Comparison of ENCODE assay signal across 22 cellular contexts in genomic region chr7:144869072-144869471, GRCh38.
"Had no signal": no experiment of that assay in that cellular context is flagged by ENCODE, and none has a peak within 500 bp of the region (broad histone marks: within the 10 kb centered on the region; RNA-seq: fewer than 3 reads in every experiment).

No MANE protein-coding gene starts in this region.

- H3K4me3 ChIP-seq: colonic mucosa, heart right ventricle, ovary, prostate gland, right lobe of liver, spleen, tibial nerve, upper lobe of right lung, vagina had no signal

- H3K4me1 ChIP-seq: colonic mucosa, heart right ventricle, prostate gland, right lobe of liver, spleen, testis, tibial nerve, upper lobe of right lung, vagina had no signal

- H3K4me3 Mint-ChIP-seq: stimulated activated naive B cell treated with anti-CD40 and anti-IgM and Interleukin-4, amounts not matched to agents 10 μg/mL and 1 μg/mL and 100 μg/mL, for 72 hours; stimulated activated naive CD8-positive, alpha-beta T cell treated with anti-CD3 and anti-CD28 coated beads, Interleukin-15, amount 100 ng/mL, for 72 hours had no signal

- H3K27me3 Mint-ChIP-seq: stimulated activated naive CD8-positive, alpha-beta T cell treated with anti-CD3 and anti-CD28 coated beads, Interleukin-15, amount 100 ng/mL, for 72 hours had no signal

- H3K9me3 ChIP-seq: colonic mucosa, heart right ventricle, ovary, prostate gland, right lobe of liver, spleen, testis, tibial nerve, upper lobe of right lung, vagina had no signal

- H3K27ac ChIP-seq: colonic mucosa, heart right ventricle, ovary, prostate gland, right lobe of liver, spleen, testis, tibial nerve, upper lobe of right lung, vagina had no signal

- FAIRE-seq: frontal cortex, islet of Langerhans had no signal

- H3K9me3 Mint-ChIP-seq: stimulated activated naive B cell treated with anti-CD40 and anti-IgM and Interleukin-4, amounts not matched to agents 10 μg/mL and 1 μg/mL and 100 μg/mL, for 72 hours; stimulated activated naive CD8-positive, alpha-beta T cell treated with anti-CD3 and anti-CD28 coated beads, Interleukin-15, amount 100 ng/mL, for 72 hours had no signal

- H3K36me3 Mint-ChIP-seq: stimulated activated naive B cell treated with anti-CD40 and anti-IgM and Interleukin-4, amounts not matched to agents 10 μg/mL and 1 μg/mL and 100 μg/mL, for 72 hours had no signal

- H3K27ac Mint-ChIP-seq: naive thymus-derived CD8-positive, alpha-beta T cell; stimulated activated naive B cell treated with anti-CD40 and anti-IgM and Interleukin-4, amounts not matched to agents 10 μg/mL and 1 μg/mL and 100 μg/mL, for 72 hours; stimulated activated naive CD8-positive, alpha-beta T cell treated with anti-CD3 and anti-CD28 coated beads, Interleukin-15, amount 100 ng/mL, for 72 hours had no signal

- H3K36me3 ChIP-seq: colonic mucosa, heart right ventricle, ovary, prostate gland, right lobe of liver, spleen, tibial nerve, upper lobe of right lung, vagina had no signal

- H3K4me1 Mint-ChIP-seq: stimulated activated naive B cell treated with anti-CD40 and anti-IgM and Interleukin-4, amounts not matched to agents 10 μg/mL and 1 μg/mL and 100 μg/mL, for 72 hours; stimulated activated naive CD8-positive, alpha-beta T cell treated with anti-CD3 and anti-CD28 coated beads, Interleukin-15, amount 100 ng/mL, for 72 hours had no signal

- DNase-seq: colonic mucosa; effector CD4-positive, alpha-beta T cell; heart right ventricle; hypothalamus; mammary epithelial cell; naive thymus-derived CD8-positive, alpha-beta T cell; ovary; right lobe of liver; spleen; stimulated activated CD4-positive, alpha-beta T cell treated with anti-CD3 and anti-CD28 coated beads, Interleukin-15, amount 100 ng/mL, for 24 hours; stimulated activated CD4-positive, alpha-beta T cell treated with anti-CD3 and anti-CD28 coated beads, Interleukin-1b, Interleukin-23, amount 100 ng/mL, for 48 hours; stimulated activated CD4-positive, alpha-beta T cell treated with anti-CD3 and anti-CD28 coated beads, Interleukin-4, amount 100 ng/mL, for 4 hours; stimulated activated naive B cell treated with anti-CD40 and anti-IgM and Interleukin-4, amounts not matched to agents 10 μg/mL and 1 μg/mL and 100 μg/mL, for 72 hours; stimulated activated naive CD8-positive, alpha-beta T cell treated with anti-CD3 and anti-CD28 coated beads, Interleukin-15, amount 100 ng/mL, for 72 hours; testis; upper lobe of right lung had no signal

- H3K27me3 ChIP-seq: colonic mucosa, ovary, right lobe of liver, spleen, testis, tibial nerve, upper lobe of right lung, vagina had no signal

- ATAC-seq: heart right ventricle; left lobe of liver; naive thymus-derived CD8-positive, alpha-beta T cell; right lobe of liver; stimulated activated naive B cell treated with anti-CD40 and anti-IgM and Interleukin-4, amounts not matched to agents 10 μg/mL and 1 μg/mL and 100 μg/mL, for 72 hours; stimulated activated naive CD8-positive, alpha-beta T cell treated with anti-CD3 and anti-CD28 coated beads, Interleukin-15, amount 100 ng/mL, for 72 hours; upper lobe of right lung had no signal
